In the genomic region with DNA sequence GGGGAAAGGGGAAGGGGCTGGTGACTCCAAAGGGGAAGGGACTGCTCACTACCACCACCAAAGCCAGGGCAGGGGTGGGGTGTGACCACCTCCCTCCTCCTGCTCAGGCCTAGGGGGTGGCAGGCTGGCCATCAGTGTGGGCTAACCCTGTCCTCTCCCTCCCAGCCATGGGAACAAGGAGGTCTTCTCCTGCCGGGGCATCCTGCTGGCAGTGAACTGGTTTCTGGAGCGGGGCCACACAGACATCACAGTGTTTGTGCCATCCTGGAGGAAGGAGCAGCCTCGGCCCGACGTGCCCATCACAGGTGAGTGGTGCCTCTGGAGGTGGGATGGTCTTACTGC, we compare ENCODE assay signal across 9 cellular contexts. TPM values are rescaled to one million over a fixed set of nuclear protein-coding genes. Genes with fewer than 3 reads are reported as not detected.
A peak's percentile ranks its signal among the peaks of the same experiment; 100 is the strongest.
DNase-seq lines count a peak whose midpoint lies in the region; ATAC-seq lines count a peak whose summit lies in the region.
"Had no signal": no experiment of that assay in that cellular context is flagged by ENCODE, and none has a peak within 500 bp of the region (broad histone marks: within the 10 kb centered on the region; RNA-seq: fewer than 3 reads in every experiment).

No MANE protein-coding gene starts in this region.

- no peak overlapping the region for H3K4me3 ChIP-seq in neuronal stem cell (ENCODE audit: low read length in 2 of 2)

- no peak overlapping the region for H4K8ac ChIP-seq in neuronal stem cell (ENCODE audit: low read depth, low read length)

- intact Hi-C loops in activated CD4-positive, alpha-beta T cell treated with anti-CD3 and anti-CD28 coated beads, Interleukin-2, amount 10 ng/mL, durations not matched to agents 24 days and 14 days (cut with micrococcal nuclease) = no loop called here

- peaks cover 32% of the 10 kb centered on the region for H3K4me1 Mint-ChIP-seq in activated CD4-positive, alpha-beta T cell treated with anti-CD3 and anti-CD28 coated beads, Interleukin-2, amount 10 ng/mL, durations not matched to agents 24 days and 14 days
- peaks cover 37% of the 10 kb centered on the region for H3K4me1 Mint-ChIP-seq in activated naive CD8-positive, alpha-beta T cell (ENCODE audit: low read depth)

- H2BK5ac ChIP-seq in neuronal stem cell (ENCODE audit: low read length) = no peak overlapping the region

- no CpG with 5 or more reads among the region's 5 CpGs for WGBS in neuronal stem cell (ENCODE audit: extremely low coverage in 2 of 2, insufficient read length in 2 of 2, insufficient replicate concordance in 1 of 2), 2 donors

- peaks cover 90% of the 10 kb centered on the region for H3K36me3 Mint-ChIP-seq in activated CD4-positive, alpha-beta T cell treated with anti-CD3 and anti-CD28 coated beads, Interleukin-2, amount 10 ng/mL, durations not matched to agents 24 days and 14 days (ENCODE audit: low read depth)
- peaks cover 21% of the 10 kb centered on the region for H3K36me3 Mint-ChIP-seq in activated naive CD8-positive, alpha-beta T cell

- no peaks in the 10 kb centered on the region for H3K27me3 Mint-ChIP-seq in activated CD4-positive, alpha-beta T cell treated with anti-CD3 and anti-CD28 coated beads, Interleukin-2, amount 10 ng/mL, durations not matched to agents 24 days and 14 days
- H3K27me3 Mint-ChIP-seq in activated naive CD8-positive, alpha-beta T cell = no peaks in the 10 kb centered on the region

- no peak overlapping the region for H3K4me2 ChIP-seq in neuronal stem cell (ENCODE audit: insufficient read depth, low read length, poor library complexity, severe bottlenecking)

- H3K27me3 ChIP-seq in layer of hippocampus (ENCODE audit: control insufficient read depth, insufficient read depth, low read length) (no peaks in the 10 kb centered on the region), neuronal stem cell (ENCODE audit: control insufficient read depth in 3 of 3, insufficient read depth in 3 of 3, low read depth in 1 of 3, low read length in 3 of 3) (no peaks in the 10 kb centered on the region)

- no peak overlapping the region for H3K18ac ChIP-seq in neuronal stem cell (ENCODE audit: low read length)

- peak overlapping the region; percentile 97 for H3K4me3 Mint-ChIP-seq in activated CD4-positive, alpha-beta T cell treated with anti-CD3 and anti-CD28 coated beads, Interleukin-2, amount 10 ng/mL, durations not matched to agents 24 days and 14 days
- H3K4me3 Mint-ChIP-seq in activated naive CD8-positive, alpha-beta T cell = peak overlapping the region; percentile 99

- no peaks in the 10 kb centered on the region for H3K79me1 ChIP-seq in neuronal stem cell (ENCODE audit: low read depth, low read length)

- H2AFZ ChIP-seq in neuronal stem cell (ENCODE audit: low read length) = no peak overlapping the region

- no peak overlapping the region for H3K23ac ChIP-seq in neuronal stem cell (ENCODE audit: low read depth, low read length, poor library complexity)

- no peak overlapping the region for H4K91ac ChIP-seq in neuronal stem cell (ENCODE audit: low read depth, low read length, poor library complexity)

- H3K36me3 ChIP-seq in neuronal stem cell (replicated peaks in 1 of 2; ENCODE audit: control insufficient read depth in 2 of 2, insufficient read depth in 2 of 2, low read length in 2 of 2) = peaks cover 27 to 76% of the 10 kb centered on the region in 2 donors

- H3K27ac Mint-ChIP-seq in activated CD4-positive, alpha-beta T cell treated with anti-CD3 and anti-CD28 coated beads, Interleukin-2, amount 10 ng/mL, durations not matched to agents 24 days and 14 days = peak overlapping the region; percentile 98
- H3K27ac Mint-ChIP-seq in activated naive CD8-positive, alpha-beta T cell = peak overlapping the region; percentile 98

- H2AK5ac ChIP-seq in neuronal stem cell (ENCODE audit: low read depth, low read length) = no peak overlapping the region

- no peak overlapping the region for H2BK15ac ChIP-seq in neuronal stem cell (ENCODE audit: low read length)

- H3K27ac ChIP-seq in layer of hippocampus (ENCODE audit: low read depth, low read length) (peak overlapping the region; percentile 72), temporal lobe (ENCODE audit: low read depth, low read length) (peak overlapping the region; percentile 23), neuronal stem cell (replicated peaks; ENCODE audit: low read length) (no peak overlapping the region)

- DNase-seq in activated CD4-positive, alpha-beta T cell treated with anti-CD3 and anti-CD28 coated beads, Interleukin-2, amount 10 ng/mL, durations not matched to agents 24 days and 14 days = no peak
- DNase-seq in activated CD4-positive, alpha-beta T cell treated with anti-CD3 and anti-CD28 coated beads, Interleukin-2, amount 50 U/mL, for 1 hour = no peak
- DNase-seq in NCI-H1105 treated with DMSO at 0.1 percent for 48 hours (lab: John Stamatoyannopoulos, UW) (no peak), neuronal stem cell (ENCODE audit: low spot score) (no peak)
- DNase-seq: NCI-H187 had no signal

- H3K9me3 ChIP-seq in neuronal stem cell (replicated peaks in 1 of 2; ENCODE audit: control insufficient read depth in 2 of 2, insufficient read depth in 1 of 2, low read depth in 1 of 2, low read length in 2 of 2) = no peaks in the 10 kb centered on the region

- H3K9ac ChIP-seq in neuronal stem cell (ENCODE audit: low read depth, low read length, poor library complexity) = no peak overlapping the region

- no peak overlapping the region for H3K4ac ChIP-seq in neuronal stem cell (ENCODE audit: low read length)

- no peaks in the 10 kb centered on the region for H3K9me3 Mint-ChIP-seq in activated CD4-positive, alpha-beta T cell treated with anti-CD3 and anti-CD28 coated beads, Interleukin-2, amount 10 ng/mL, durations not matched to agents 24 days and 14 days
- no peaks in the 10 kb centered on the region for H3K9me3 Mint-ChIP-seq in activated naive CD8-positive, alpha-beta T cell (ENCODE audit: low read depth)

- H3K4me1 ChIP-seq in neuronal stem cell (ENCODE audit: control insufficient read depth in 2 of 2, insufficient read depth in 1 of 2, low read depth in 1 of 2, low read length in 2 of 2) = peaks cover 12 to 26% of the 10 kb centered on the region in 2 donors

- H3K14ac ChIP-seq in neuronal stem cell (ENCODE audit: low read length) = no peak overlapping the region

- H2BK12ac ChIP-seq in neuronal stem cell (ENCODE audit: low read length) = no peak overlapping the region

- ATAC-seq in HG03520 (IDR thresholded peaks at IDR 0.05; ENCODE audit: unreplicated experiment) = no peak

- no peak overlapping the region for H2BK120ac ChIP-seq in neuronal stem cell (ENCODE audit: low read depth, low read length)

RNA-seq across cellular contexts. Expression of a gene that starts 5.7 kb away (rescaled TPM):
- 39.3 and 40.4 TPM in 2 replicates for total RNA-seq in activated CD4-positive, alpha-beta T cell treated with anti-CD3 and anti-CD28 coated beads, Interleukin-2, amount 10 ng/mL, durations not matched to agents 24 days and 14 days
- 0.25 TPM for total RNA-seq in temporal lobe
- 2.5 TPM for polyA plus RNA-seq in neuronal stem cell (2013, experiment 1 of 2)
- polyA plus RNA-seq in neuronal stem cell (2013, experiment 2 of 2) = 2.1 TPM

RNA-seq across cellular contexts. Expression of a gene that starts 34.5 kb away (rescaled TPM):
- total RNA-seq in activated CD4-positive, alpha-beta T cell treated with anti-CD3 and anti-CD28 coated beads, Interleukin-2, amount 10 ng/mL, durations not matched to agents 24 days and 14 days = 94.4 and 95.6 TPM in 2 replicates
- 78.4 TPM for total RNA-seq in temporal lobe
- polyA plus RNA-seq in neuronal stem cell (2013, experiment 1 of 2) = 64.9 TPM
- polyA plus RNA-seq in neuronal stem cell (2013, experiment 2 of 2) = 65.6 TPM

Comparison
In these comparisons a context has a peak if more than half of its experiments do, and no peak if none do; other contexts are left out.
1. RNA of a gene that starts 5.7 kb away (total RNA-seq): 39.3 to 40.4 TPM in activated CD4-positive, alpha-beta T cell treated with anti-CD3 and anti-CD28 coated beads, Interleukin-2, amount 10 ng/mL, durations not matched to agents 24 days and 14 days; 0.25 TPM in temporal lobe (single experiment); every median in the first group is over 10 times any median in the second.